22 cellular contexts compared by ENCODE assay signal in the genomic region with DNA sequence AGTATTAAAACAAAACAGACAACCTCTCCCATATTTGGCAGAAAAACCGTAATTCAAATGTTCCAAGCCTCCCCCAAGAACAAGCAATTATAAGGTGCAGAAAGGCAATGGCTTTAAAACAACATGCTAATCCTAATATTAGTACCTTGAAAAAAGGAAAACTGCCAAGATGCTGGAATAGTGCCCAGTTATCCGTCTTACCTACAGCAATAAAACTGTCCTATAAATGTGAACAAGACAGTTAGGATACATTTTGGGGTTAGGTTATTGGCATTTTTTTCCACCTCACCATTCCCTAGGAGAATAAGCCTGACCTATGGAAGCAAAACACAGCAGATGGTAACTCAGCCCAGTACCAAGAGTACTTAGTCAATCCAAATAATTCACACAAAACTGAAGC.
DNase-seq lines count a peak whose midpoint lies in the region; ATAC-seq, FAIRE-seq and TF ChIP-seq lines count a peak whose summit lies in the region.
"Had no signal": no experiment of that assay in that cellular context is flagged by ENCODE, and none has a peak within 500 bp of the region (broad histone marks: within the 10 kb centered on the region; RNA-seq: fewer than 3 reads in every experiment).

No MANE protein-coding gene starts in this region.

- H3K4me2 ChIP-seq in BLaER1 = peak overlapping the region; percentile 48; the same call in 1 of the 2 replicates

- H3K4me3 ChIP-seq in BLaER1 (no peak overlapping the region; the same call in 1 of the 2 replicates), LNCaP clone FGC (ENCODE audit: low read depth, low read length) (no peak overlapping the region), colonic mucosa (no peak overlapping the region)
- H3K4me3 ChIP-seq: HAP-1, K562, Peyer's patch, SJCRH30 had no signal

- H3K9ac ChIP-seq in BLaER1 (no peak overlapping the region), colonic mucosa (ENCODE audit: low read depth in 2 of 2, low read length in 2 of 2) (no peak overlapping the region)

- no peak for TF ChIP-seq POLR2A in GM12891 (IDR thresholded peaks at IDR 0.05; ENCODE audit: low read depth, low read length)

- ATAC-seq in HG03521 (IDR thresholded peaks at IDR 0.05; ENCODE audit: unreplicated experiment) = no peak
- ATAC-seq: CD8-positive, alpha-beta T cell; K562; T-cell had no signal

- H3K27me3 ChIP-seq in BLaER1 = no peaks in the 10 kb centered on the region
- H3K27me3 ChIP-seq in colonic mucosa = no peaks in the 10 kb centered on the region
- H3K27me3 ChIP-seq: Peyer's patch, SJCRH30 had no signal

- H3K4me1 ChIP-seq in BLaER1 (peaks cover 100% of the 10 kb centered on the region), colonic mucosa (no peaks in the 10 kb centered on the region)
- H3K4me1 ChIP-seq: Peyer's patch had no signal

- H3K27me3 Mint-ChIP-seq in endothelial cell (ENCODE audit: unreplicated experiment) = peaks cover 13% of the 10 kb centered on the region
- H3K27me3 Mint-ChIP-seq: T-cell had no signal

- H3K4me3 Mint-ChIP-seq in endothelial cell (ENCODE audit: unreplicated experiment) = no peak overlapping the region
- H3K4me3 Mint-ChIP-seq: CD8-positive, alpha-beta T cell; T-cell; T-helper 2 cell treated with Interferon-gamma antibody and Interleukin-4, amounts not matched to agents 5 μg/mL and 100 μg/mL, for 36 hours had no signal

- H3K4me1 Mint-ChIP-seq in endothelial cell (ENCODE audit: unreplicated experiment) = peaks cover 82% of the 10 kb centered on the region

- H3K36me3 ChIP-seq in BLaER1 (peaks cover 20% of the 10 kb centered on the region), colonic mucosa (no peaks in the 10 kb centered on the region)
- H3K36me3 ChIP-seq: HAP-1, Peyer's patch, SJCRH30 had no signal

- no peaks in the 10 kb centered on the region for H4K20me1 ChIP-seq in BLaER1

- no peaks in the 10 kb centered on the region for H3K9me3 Mint-ChIP-seq in endothelial cell (ENCODE audit: unreplicated experiment)
- H3K9me3 Mint-ChIP-seq: CD8-positive, alpha-beta T cell; T-helper 2 cell treated with Interferon-gamma antibody and Interleukin-4, amounts not matched to agents 5 μg/mL and 100 μg/mL, for 36 hours had no signal

- H3K27ac Mint-ChIP-seq in endothelial cell (ENCODE audit: unreplicated experiment) = peak overlapping the region; percentile 52
- H3K27ac Mint-ChIP-seq: CD8-positive, alpha-beta T cell; T-cell; T-helper 2 cell treated with Interferon-gamma antibody and Interleukin-4, amounts not matched to agents 5 μg/mL and 100 μg/mL, for 36 hours had no signal

- H3K36me3 Mint-ChIP-seq in endothelial cell (ENCODE audit: low read depth, unreplicated experiment) = no peaks in the 10 kb centered on the region
- H3K36me3 Mint-ChIP-seq: CD8-positive, alpha-beta T cell; T-cell had no signal

- peak; percentile 66 for FAIRE-seq in GM12891 (lab: Jason Lieb, UNC)
- FAIRE-seq: K562 had no signal

- no peak for DNase-seq in GM12891 (ENCODE audit: insufficient read length, low spot score)
- DNase-seq in LNCaP clone FGC (ENCODE audit: low read depth) = peak; percentile 25
- no peak for DNase-seq in endothelial cell (ENCODE audit: low spot score)
- no peak for DNase-seq in colonic mucosa
- no peak for DNase-seq in anterior cingulate cortex (lab: John Stamatoyannopoulos, UW)
- DNase-seq: Calu3; CD8-positive, alpha-beta T cell; DMS53; NCI-H1417; NCI-H1694 treated with DMSO at 0.1 percent for 48 hours; NCI-H2081 treated with DMSO at 0.1 percent for 48 hours; NCI-H510A treated with DMSO at 0.1 percent for 48 hours; NCI-H774; NK-92 treated with Interleukin-12 subunit alpha and Interleukin-12 subunit beta, amount 100 ng/mL, for 24 hours; Peyer's patch; SJCRH30; T-cell had no signal

- H3K27ac ChIP-seq in BLaER1 (no peak overlapping the region), colonic mucosa (no peak overlapping the region)
- H3K27ac ChIP-seq: Peyer's patch, SJCRH30 had no signal

- intact Hi-C loops in colonic mucosa (cut with DNase I) = no loop called here

- H3K9me3 ChIP-seq in BLaER1 (peaks cover 6% of the 10 kb centered on the region; the same call in 1 of the 2 replicates), colonic mucosa (no peaks in the 10 kb centered on the region)
- H3K9me3 ChIP-seq: HAP-1, Peyer's patch, SJCRH30 had no signal

- TF ChIP-seq CTCF in LNCaP clone FGC (IDR thresholded peaks at IDR 0.05; ENCODE audit: control insufficient read depth, extremely low read depth, insufficient read depth) = no peak
- no peak for TF ChIP-seq CTCF in endothelial cell (IDR thresholded peaks at IDR 0.05; ENCODE audit: unreplicated experiment)
- TF ChIP-seq CTCF in colonic mucosa (IDR thresholded peaks at IDR 0.05) = no peak

TF ChIP-seq in GM12891, 5 proteins besides CTCF, POLR2A, EP300 and RAD21:
- no peak for TF ChIP-seq TAF1 (IDR thresholded peaks at IDR 0.05; ENCODE audit: low read depth, low read length)
- TF ChIP-seq POLR2AphosphoS5 (IDR thresholded peaks at IDR 0.05; ENCODE audit: low read depth, low read length) = no peak
- TF ChIP-seq POU2F2 (IDR thresholded peaks at IDR 0.05; ENCODE audit: low read depth, low read length) = no peak
- TF ChIP-seq PAX5 (IDR thresholded peaks at IDR 0.05; ENCODE audit: insufficient read depth, low read length, severe bottlenecking) = no peak
- no peak for TF ChIP-seq SPI1 (IDR thresholded peaks at IDR 0.05; ENCODE audit: low read depth, low read length)
